24 cellular contexts compared by ENCODE assay signal in the genomic region with DNA sequence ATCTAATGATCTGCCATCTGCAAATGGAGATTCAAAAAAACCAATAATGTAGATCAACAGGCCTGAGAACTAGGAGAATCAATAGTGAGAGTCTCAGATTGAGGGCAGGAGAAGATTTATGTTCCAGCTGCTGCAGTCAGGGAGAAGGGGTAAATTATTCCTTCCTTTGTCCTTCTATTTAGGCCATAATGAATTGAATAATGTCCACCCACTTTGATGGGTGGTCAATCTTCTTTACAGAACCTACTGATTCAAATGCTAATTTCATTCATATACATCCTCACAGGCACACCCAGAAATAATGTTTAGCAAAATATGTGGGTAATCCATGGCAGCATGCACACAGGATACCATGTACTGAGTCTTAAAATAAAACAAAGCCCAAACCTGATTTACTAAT.
DNase-seq lines count a peak whose midpoint lies in the region; ATAC-seq, FAIRE-seq and TF ChIP-seq lines count a peak whose summit lies in the region.
"Had no signal": no experiment of that assay in that cellular context is flagged by ENCODE, and none has a peak within 500 bp of the region (broad histone marks: within the 10 kb centered on the region; RNA-seq: fewer than 3 reads in every experiment).

No MANE protein-coding gene starts in this region.

- no peak overlapping the region for H3K23ac ChIP-seq in neuronal stem cell (ENCODE audit: low read depth, low read length, poor library complexity)

- H3K79me2 ChIP-seq in HepG2 (ENCODE audit: insufficient read depth, low read length): no peaks in the 10 kb centered on the region

- no peaks in the 10 kb centered on the region for H3K9me3 Mint-ChIP-seq in WTC11
- H3K9me3 Mint-ChIP-seq: CD14-positive monocyte had no signal

- H3K79me1 ChIP-seq in neuronal stem cell (ENCODE audit: low read depth, low read length): no peaks in the 10 kb centered on the region

- TF ChIP-seq POLR2A in HepG2 (IDR thresholded peaks at IDR 0.05; ENCODE audit: insufficient read depth in 1 of 2, low read depth in 2 of 2, low read length in 2 of 2): no peak

- H3K9me3 ChIP-seq in neuronal stem cell (replicated peaks in 1 of 2; ENCODE audit: control insufficient read depth in 2 of 2, insufficient read depth in 1 of 2, low read depth in 1 of 2, low read length in 2 of 2) (no peaks in the 10 kb centered on the region), HepG2 (ENCODE audit: low read length) (no peaks in the 10 kb centered on the region)
- H3K9me3 ChIP-seq: BE2C; BLaER1 treated with 17β-estradiol and CSF1 and Interleukin-3, amounts not matched to agents 10 nM and 100 nM had no signal

- no peak overlapping the region for H3K18ac ChIP-seq in neuronal stem cell (ENCODE audit: low read length)

- peak overlapping the region; percentile 10; the same call in 1 of the 2 replicates for H3K4me3 Mint-ChIP-seq in WTC11
- H3K4me3 Mint-ChIP-seq: CD14-positive monocyte; CD4-positive, alpha-beta T cell; CD8-positive, alpha-beta memory T cell had no signal

- H2BK5ac ChIP-seq in neuronal stem cell (ENCODE audit: low read length): no peak overlapping the region

- CTCF ChIA-PET in WTC11 (lab: Charles Lee) (no interaction called here), HepG2 (lab: Yijun Ruan, JAX; ENCODE audit: low intra/inter-chr PET ratio, low total read pairs) (no interaction called here)

- FAIRE-seq in frontal cortex (lab: Jason Lieb, UNC): no peak
- FAIRE-seq in HepG2 (lab: Jason Lieb, UNC): no peak
- FAIRE-seq: D721Med, GM12878, GM18507, H54 had no signal

- H3K14ac ChIP-seq in neuronal stem cell (ENCODE audit: low read length): no peak overlapping the region

- in situ Hi-C loops in HepG2 (cut with HindIII; ENCODE audit: extremely low pct_ligation_motif_present, low pct_unique_long_range_greater_than_20kb): no loop called here

- no peak overlapping the region for H4K8ac ChIP-seq in neuronal stem cell (ENCODE audit: low read depth, low read length)

- H2BK12ac ChIP-seq in neuronal stem cell (ENCODE audit: low read length): no peak overlapping the region

- H3K36me3 Mint-ChIP-seq in WTC11: no peaks in the 10 kb centered on the region
- H3K36me3 Mint-ChIP-seq: CD14-positive monocyte; CD8-positive, alpha-beta memory T cell had no signal

- H4K91ac ChIP-seq in neuronal stem cell (ENCODE audit: low read depth, low read length, poor library complexity): no peak overlapping the region

- peak overlapping the region; percentile 30 for H2AFZ ChIP-seq in neuronal stem cell (ENCODE audit: low read length)
- no peak overlapping the region for H2AFZ ChIP-seq in HepG2 (ENCODE audit: low read length)

- H3K27me3 ChIP-seq in neuronal stem cell (ENCODE audit: control insufficient read depth in 3 of 3, insufficient read depth in 3 of 3, low read depth in 1 of 3, low read length in 3 of 3): no peaks in the 10 kb centered on the region
- no peaks in the 10 kb centered on the region for H3K27me3 ChIP-seq in HepG2 (ENCODE audit: control insufficient read depth in 1 of 2, insufficient read depth in 2 of 2, low read length in 2 of 2)
- H3K27me3 ChIP-seq: BE2C; BLaER1 treated with 17β-estradiol and CSF1 and Interleukin-3, amounts not matched to agents 10 nM and 100 nM had no signal

- H3K36me3 ChIP-seq in neuronal stem cell (replicated peaks in 1 of 2; ENCODE audit: control insufficient read depth in 2 of 2, insufficient read depth in 2 of 2, low read length in 2 of 2) (no peaks in the 10 kb centered on the region), HepG2 (replicated peaks in 1 of 2; ENCODE audit: control insufficient read depth in 1 of 2, insufficient read depth in 2 of 2, low read length in 2 of 2) (no peaks in the 10 kb centered on the region)
- H3K36me3 ChIP-seq: BE2C; BLaER1 treated with 17β-estradiol and CSF1 and Interleukin-3, amounts not matched to agents 10 nM and 100 nM had no signal

- no peaks in the 10 kb centered on the region for H3K27me3 Mint-ChIP-seq in WTC11 (ENCODE audit: low read depth)
- H3K27me3 Mint-ChIP-seq: CD4-positive, alpha-beta T cell; CD8-positive, alpha-beta memory T cell had no signal

- H3K4me1 ChIP-seq in neuronal stem cell (ENCODE audit: control insufficient read depth in 2 of 2, insufficient read depth in 1 of 2, low read depth in 1 of 2, low read length in 2 of 2) (no peaks in the 10 kb centered on the region), HepG2 (ENCODE audit: insufficient read depth, low read length) (no peaks in the 10 kb centered on the region)
- H3K4me1 ChIP-seq: BE2C; BLaER1 treated with 17β-estradiol and CSF1 and Interleukin-3, amounts not matched to agents 10 nM and 100 nM had no signal

- no peaks in the 10 kb centered on the region for H4K20me1 ChIP-seq in HepG2 (ENCODE audit: insufficient read depth, low read length)
- H4K20me1 ChIP-seq: BLaER1 treated with 17β-estradiol and CSF1 and Interleukin-3, amounts not matched to agents 10 nM and 100 nM had no signal

- no peak overlapping the region for H2BK15ac ChIP-seq in neuronal stem cell (ENCODE audit: low read length)

- H2AK5ac ChIP-seq in neuronal stem cell (ENCODE audit: low read depth, low read length): no peak overlapping the region

- peak; percentile 51 for DNase-seq in NCI-H748 (lab: John Stamatoyannopoulos, UW; ENCODE audit: unreplicated experiment)
- DNase-seq in NCI-H748 treated with DMSO at 0.1 percent for 48 hours (lab: John Stamatoyannopoulos, UW): no peak
- DNase-seq in WTC11 (ENCODE audit: low spot score): no peak
- DNase-seq in neuronal stem cell (ENCODE audit: low spot score): no peak
- no peak for DNase-seq in frontal cortex (ENCODE audit: low spot score in 2 of 2)
- no peak for DNase-seq in HepG2 (ENCODE audit: low spot score)
- DNase-seq: ACHN; AML-193; BE2C; CD4-positive, alpha-beta T cell; CD8-positive, alpha-beta memory T cell; DMS 273 treated with DMSO at 0.1 percent for 48 hours; DMS79; EL; GDM1; GOT3 had no signal

- peaks cover 11% of the 10 kb centered on the region for H3K4me1 Mint-ChIP-seq in WTC11
- H3K4me1 Mint-ChIP-seq: CD14-positive monocyte; CD8-positive, alpha-beta memory T cell had no signal

- intact Hi-C loops in HepG2 (cut with micrococcal nuclease; ENCODE audit: unreplicated experiment): no loop called here

- POLR2A ChIA-PET in WTC11 (lab: Charles Lee): no interaction called here
- POLR2A ChIA-PET in HepG2 (lab: Yijun Ruan, JAX): no interaction called here

- TF ChIP-seq RAD21 in HepG2 (CRISPR knock-in tag; IDR thresholded peaks at IDR 0.05): no peak

- BruUV-seq in HepG2 (replicated peaks; lab: Mats Ljungman, UMichigan): no TSS peak

- TF ChIP-seq EP300 in HepG2 (IDR thresholded peaks at IDR 0.05; ENCODE audit: low read depth in 2 of 2, low read length in 2 of 2) (no peak), HepG2 (CRISPR knock-in tag; IDR thresholded peaks at IDR 0.05; ENCODE audit: borderline replicate concordance) (no peak)

- H2BK120ac ChIP-seq in neuronal stem cell (ENCODE audit: low read depth, low read length): no peak overlapping the region

- H3K27ac Mint-ChIP-seq in WTC11: peak overlapping the region; percentile 73; the same call in 1 of the 2 replicates
- H3K27ac Mint-ChIP-seq: CD14-positive monocyte; CD4-positive, alpha-beta T cell; CD8-positive, alpha-beta memory T cell had no signal

- no peak overlapping the region for H3K4ac ChIP-seq in neuronal stem cell (ENCODE audit: low read length)

- TF ChIP-seq CTCF in WTC11 (IDR thresholded peaks at IDR 0.05) (no peak), HepG2 (CRISPR knock-in tag; IDR thresholded peaks at IDR 0.05) (no peak)

- no peak overlapping the region for H3K4me3 ChIP-seq in neuronal stem cell (ENCODE audit: low read length in 2 of 2)
- H3K4me3 ChIP-seq in HepG2 (replicated peaks in 1 of 3; ENCODE audit: insufficient read depth in 1 of 3, low read depth in 2 of 3, low read length in 3 of 3): no peak overlapping the region
- H3K4me3 ChIP-seq: BLaER1 treated with 17β-estradiol and CSF1 and Interleukin-3, amounts not matched to agents 10 nM and 100 nM; GM12878 had no signal

- ATAC-seq in WTC11 (no peak), HepG2 (no peak)
- ATAC-seq: GM12878, HCT116 had no signal

- H3K27ac ChIP-seq in neuronal stem cell (replicated peaks; ENCODE audit: low read length): no peak overlapping the region
- no peak overlapping the region for H3K27ac ChIP-seq in HepG2 (ENCODE audit: extremely low read length, insufficient read depth, low read length)
- H3K27ac ChIP-seq: 22Rv1; BLaER1 treated with 17β-estradiol and CSF1 and Interleukin-3, amounts not matched to agents 10 nM and 100 nM had no signal

- H3K9ac ChIP-seq in neuronal stem cell (ENCODE audit: low read depth, low read length, poor library complexity) (no peak overlapping the region), HepG2 (ENCODE audit: insufficient read depth, low read depth, low read length) (no peak overlapping the region)
- H3K9ac ChIP-seq: BLaER1 treated with 17β-estradiol and CSF1 and Interleukin-3, amounts not matched to agents 10 nM and 100 nM had no signal

- no peak overlapping the region for H3K4me2 ChIP-seq in neuronal stem cell (ENCODE audit: insufficient read depth, low read length, poor library complexity, severe bottlenecking)
- H3K4me2 ChIP-seq in HepG2 (ENCODE audit: low read depth, low read length): no peak overlapping the region
- H3K4me2 ChIP-seq: BLaER1 treated with 17β-estradiol and CSF1 and Interleukin-3, amounts not matched to agents 10 nM and 100 nM had no signal

TF ChIP-seq in WTC11, 78 proteins besides CTCF, POLR2A, EP300 and RAD21 (continues in another document):
- TF ChIP-seq E2F1 (CRISPR knock-in tag; IDR thresholded peaks at IDR 0.05) (no peak), TCF7 (CRISPR knock-in tag; IDR thresholded peaks at IDR 0.05; ENCODE audit: low read depth) (no peak), ETV6 (CRISPR knock-in tag; IDR thresholded peaks at IDR 0.05) (no peak)

TF ChIP-seq in HepG2, 621 proteins besides CTCF, POLR2A, EP300 and RAD21 (continues in another document):
- TF ChIP-seq HMGA1 (CRISPR knock-in tag; conservative IDR thresholded peaks at IDR 0.05) (no peak), NFRKB (IDR thresholded peaks at IDR 0.05) (no peak)
- TF ChIP-seq, protein P1, sequence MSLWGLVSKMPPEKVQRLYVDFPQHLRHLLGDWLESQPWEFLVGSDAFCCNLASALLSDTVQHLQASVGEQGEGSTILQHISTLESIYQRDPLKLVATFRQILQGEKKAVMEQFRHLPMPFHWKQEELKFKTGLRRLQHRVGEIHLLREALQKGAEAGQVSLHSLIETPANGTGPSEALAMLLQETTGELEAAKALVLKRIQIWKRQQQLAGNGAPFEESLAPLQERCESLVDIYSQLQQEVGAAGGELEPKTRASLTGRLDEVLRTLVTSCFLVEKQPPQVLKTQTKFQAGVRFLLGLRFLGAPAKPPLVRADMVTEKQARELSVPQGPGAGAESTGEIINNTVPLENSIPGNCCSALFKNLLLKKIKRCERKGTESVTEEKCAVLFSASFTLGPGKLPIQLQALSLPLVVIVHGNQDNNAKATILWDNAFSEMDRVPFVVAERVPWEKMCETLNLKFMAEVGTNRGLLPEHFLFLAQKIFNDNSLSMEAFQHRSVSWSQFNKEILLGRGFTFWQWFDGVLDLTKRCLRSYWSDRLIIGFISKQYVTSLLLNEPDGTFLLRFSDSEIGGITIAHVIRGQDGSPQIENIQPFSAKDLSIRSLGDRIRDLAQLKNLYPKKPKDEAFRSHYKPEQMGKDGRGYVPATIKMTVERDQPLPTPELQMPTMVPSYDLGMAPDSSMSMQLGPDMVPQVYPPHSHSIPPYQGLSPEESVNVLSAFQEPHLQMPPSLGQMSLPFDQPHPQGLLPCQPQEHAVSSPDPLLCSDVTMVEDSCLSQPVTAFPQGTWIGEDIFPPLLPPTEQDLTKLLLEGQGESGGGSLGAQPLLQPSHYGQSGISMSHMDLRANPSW (CRISPR knock-in tag; IDR thresholded peaks at IDR 0.05; ENCODE audit: borderline replicate concordance): no peak
